16 cellular contexts compared by ENCODE assay signal in genomic region chr5:79754865-79755555, GRCh38.
A peak's percentile ranks its signal among the peaks of the same experiment; 100 is the strongest.
DNase-seq lines count a peak whose midpoint lies in the region; ATAC-seq and TF ChIP-seq lines count a peak whose summit lies in the region.
"Had no signal": no experiment of that assay in that cellular context is flagged by ENCODE, and none has a peak within 500 bp of the region (broad histone marks: within the 10 kb centered on the region; RNA-seq: fewer than 3 reads in every experiment).

No MANE protein-coding gene starts in this region.

- H3K27me3 ChIP-seq in Caco-2 (replicated peaks; ENCODE audit: control insufficient read depth, insufficient read depth, low read length) (no peaks in the 10 kb centered on the region), A673 (replicated peaks; ENCODE audit: insufficient read depth, low read depth, low read length, poor library complexity) (no peaks in the 10 kb centered on the region), gastrocnemius medialis (no peaks in the 10 kb centered on the region)

- H3K27ac ChIP-seq in A673 (ENCODE audit: low read depth, low read length, poor library complexity, severe bottlenecking): no peak overlapping the region
- peak overlapping the region in 1 of 4 donors; percentile 11 for H3K27ac ChIP-seq in gastrocnemius medialis

- BruUV-seq in Caco-2 (replicated peaks; lab: Mats Ljungman, UMichigan) (no TSS peak), A673 (replicated peaks; lab: Mats Ljungman, UMichigan) (no TSS peak)

- TF ChIP-seq CTCF in Caco-2 (IDR thresholded peaks at IDR 0.05; ENCODE audit: insufficient read depth in 1 of 2, low read depth in 1 of 2, low read length in 1 of 2, severe bottlenecking in 1 of 2, unreplicated experiment in 1 of 2) (no peak), fibroblast of the aortic adventitia (IDR thresholded peaks at IDR 0.05; ENCODE audit: insufficient read depth, low read length) (no peak), nephron (IDR thresholded peaks at IDR 0.05; ENCODE audit: unreplicated experiment in 3 of 3) (no peak), A673 (conservative IDR thresholded peaks at IDR 0.05; ENCODE audit: low read depth, low read length) (no peak), gastrocnemius medialis (IDR thresholded peaks at IDR 0.05 in 4 of 5, conservative IDR thresholded peaks at IDR 0.05 in 1 of 5) (no peak)

- H3K9me3 ChIP-seq in Caco-2 (peaks cover 5% of the 10 kb centered on the region; the same call in 1 of the 2 replicates), A673 (ENCODE audit: low read depth, low read length, poor library complexity, severe bottlenecking) (no peaks in the 10 kb centered on the region), gastrocnemius medialis (no peaks in the 10 kb centered on the region)

- H3K36me3 Mint-ChIP-seq in Caco-2 (ENCODE audit: insufficient read depth, unreplicated experiment) (no peaks in the 10 kb centered on the region), nephron (ENCODE audit: low read depth) (peaks cover 16% of the 10 kb centered on the region)

- intact Hi-C loops in Caco-2 (cut with micrococcal nuclease; ENCODE audit: unreplicated experiment): no loop called here
- intact Hi-C loops in A673 (cut with micrococcal nuclease; ENCODE audit: unreplicated experiment): no loop called here
- intact Hi-C loops in gastrocnemius medialis (cut with DNase I; ENCODE audit: low total_unique reads): no loop called here

- H3K4me3 Mint-ChIP-seq in Caco-2 (ENCODE audit: unreplicated experiment): peak overlapping the region; percentile 14
- H3K4me3 Mint-ChIP-seq in nephron: no peak overlapping the region
- H3K4me3 Mint-ChIP-seq: B cell; CD4-positive, alpha-beta T cell had no signal

- CTCF ChIA-PET in Caco-2 (lab: Charles Lee) (no interaction called here), A673 (lab: Charles Lee) (no interaction called here)

- H3K27ac Mint-ChIP-seq in Caco-2 (ENCODE audit: unreplicated experiment) (peak overlapping the region; percentile 16), nephron (peak overlapping the region in 2 of 3 experiments; percentile 2 to 58)
- H3K27ac Mint-ChIP-seq: B cell; CD4-positive, alpha-beta T cell had no signal

- H3K4me3 ChIP-seq in Caco-2 (ENCODE audit: low read depth, low read length): no peak overlapping the region
- H3K4me3 ChIP-seq in fibroblast of the aortic adventitia (ENCODE audit: low read depth, low read length): no peak overlapping the region
- H3K4me3 ChIP-seq in A673 (ENCODE audit: low read depth, low read length, poor library complexity, severe bottlenecking): no peak overlapping the region
- no peak overlapping the region for H3K4me3 ChIP-seq in gastrocnemius medialis

- H3K9me3 Mint-ChIP-seq in Caco-2 (ENCODE audit: unreplicated experiment): no peaks in the 10 kb centered on the region
- H3K9me3 Mint-ChIP-seq in nephron: no peaks in the 10 kb centered on the region
- H3K9me3 Mint-ChIP-seq: CD4-positive, alpha-beta T cell had no signal

- peaks cover 24% of the 10 kb centered on the region for H3K4me1 ChIP-seq in Caco-2
- no peaks in the 10 kb centered on the region for H3K4me1 ChIP-seq in A673 (ENCODE audit: insufficient read depth, low read length, poor library complexity, severe bottlenecking)
- no peaks in the 10 kb centered on the region for H3K4me1 ChIP-seq in gastrocnemius medialis

- peaks cover 13% of the 10 kb centered on the region for H3K4me1 Mint-ChIP-seq in Caco-2 (ENCODE audit: low read depth, unreplicated experiment)
- peaks cover 14% of the 10 kb centered on the region for H3K4me1 Mint-ChIP-seq in nephron
- H3K4me1 Mint-ChIP-seq: B cell had no signal

- H3K27me3 Mint-ChIP-seq in Caco-2 (ENCODE audit: insufficient read depth, unreplicated experiment): peaks cover 4% of the 10 kb centered on the region
- no peaks in the 10 kb centered on the region for H3K27me3 Mint-ChIP-seq in nephron (ENCODE audit: low read depth)

- in situ Hi-C loops in gastrocnemius medialis (cut with MboI; ENCODE audit: low sequenced_read_pairs in 4 of 4): no loop called here

- no peak for TF ChIP-seq POLR2A in gastrocnemius medialis (IDR thresholded peaks at IDR 0.05)

- H3K36me3 ChIP-seq in Caco-2 (ENCODE audit: control insufficient read depth, insufficient read depth, low read length) (no peaks in the 10 kb centered on the region), A673 (ENCODE audit: insufficient read depth, low read length, poor library complexity, severe bottlenecking) (no peaks in the 10 kb centered on the region), gastrocnemius medialis (peaks cover 0 to 96% of the 10 kb centered on the region in 2 donors)

- DNase-seq in Caco-2 (peak; percentile 47 to 48), NCI-H2029 treated with DMSO at 0.1 percent for 48 hours (lab: John Stamatoyannopoulos, UW) (peak; percentile 8), fibroblast of the aortic adventitia (ENCODE audit: low read depth) (peak; percentile 11), A673 (ENCODE audit: low spot score) (no peak), mesenteric fat pad (ENCODE audit: low spot score) (no peak), gastrocnemius medialis (no peak), D341Med (ENCODE audit: low spot score) (no peak)
- DNase-seq: CD4-positive, alpha-beta T cell; Kasumi-1; MV-4-11; NCI-H1417 treated with DMSO at 0.1 percent for 48 hours; NCI-H2081; NCI-H226; OCI-M1 had no signal

- no peak for ATAC-seq in gastrocnemius medialis

- POLR2A ChIA-PET in Caco-2 (lab: Charles Lee) (no interaction called here), A673 (lab: Charles Lee; ENCODE audit: low non-redundant PET) (no interaction called here)

Comparison
In these comparisons a context has a peak if more than half of its experiments do, and no peak if none do; other contexts are left out.
1. DNase-seq: peak in Caco-2 (2 of 2), NCI-H2029 treated with DMSO at 0.1 percent for 48 hours (single experiment) and fibroblast of the aortic adventitia (single experiment); none in A673 (single experiment), mesenteric fat pad (single experiment), gastrocnemius medialis (0 of 2) and D341Med (single experiment).